ENCODE assay signal across 38 cellular contexts in the genomic region with DNA sequence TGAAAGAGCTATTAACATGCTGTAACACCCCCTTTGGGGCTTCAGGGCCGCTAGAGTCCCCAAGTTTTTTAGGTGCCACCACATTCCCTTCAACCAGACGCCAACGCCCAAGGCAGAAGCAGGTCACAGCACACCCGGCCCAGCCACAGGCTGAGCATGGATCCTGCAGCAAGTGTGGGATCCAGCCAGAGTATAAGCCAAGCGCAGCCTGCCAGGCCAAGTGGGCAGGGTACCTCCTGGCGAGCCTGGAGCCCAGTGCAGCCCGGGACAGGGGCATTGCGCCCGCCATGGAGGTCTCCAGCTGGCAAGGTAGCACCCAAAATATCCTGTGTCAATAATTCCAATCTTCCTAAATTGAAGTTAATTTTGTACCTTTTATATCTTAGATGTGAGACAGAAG. TPM values are rescaled to one million over a fixed set of nuclear protein-coding genes. Genes with fewer than 3 reads are reported as not detected.
"Had no signal": no experiment of that assay in that cellular context is flagged by ENCODE, and none has a peak within 500 bp of the region (broad histone marks: within the 10 kb centered on the region; RNA-seq: fewer than 3 reads in every experiment).

No MANE protein-coding gene starts in this region.

- H3K36me3 Mint-ChIP-seq: activated naive CD8-positive, alpha-beta T cell treated with anti-CD3 and anti-CD28 coated beads, Interleukin-2, amount 10 ng/mL, durations not matched to agents 7 days and 5 days had no signal

- ATAC-seq: activated CD4-positive, alpha-beta T cell treated with anti-CD3 and anti-CD28 coated beads for 36 hours; activated CD4-positive, CD25-positive, alpha-beta regulatory T cell treated with anti-CD3 and anti-CD28 coated beads, Interleukin-2, amount 50 U/mL, for 24 hours; activated CD8-positive, alpha-beta memory T cell treated with anti-CD3 and anti-CD28 coated beads, Interleukin-2, amount 10 ng/mL, durations not matched to agents 7 days and 5 days; activated CD8-positive, alpha-beta T cell treated with anti-CD3 and anti-CD28 coated beads, Interleukin-2, amount 10 ng/mL, durations not matched to agents 7 days and 5 days; activated naive CD8-positive, alpha-beta T cell treated with anti-CD3 and anti-CD28 coated beads, Interleukin-2, amount 50 U/mL, for 24 hours had no signal

- H3K27ac Mint-ChIP-seq: activated CD4-positive, alpha-beta memory T cell treated with anti-CD3 and anti-CD28 coated beads, Interleukin-2, amount 10 ng/mL, durations not matched to agents 7 days and 5 days; activated CD4-positive, alpha-beta T cell treated with anti-CD3 and anti-CD28 coated beads for 36 hours; activated CD4-positive, alpha-beta T cell treated with anti-CD3 and anti-CD28 coated beads, Interleukin-2, amount 10 ng/mL, durations not matched to agents 7 days and 5 days; activated CD8-positive, alpha-beta memory T cell treated with anti-CD3 and anti-CD28 coated beads, Interleukin-2, amount 10 ng/mL, durations not matched to agents 7 days and 5 days; activated CD8-positive, alpha-beta T cell treated with anti-CD3 and anti-CD28 coated beads, Interleukin-2, amount 10 ng/mL, durations not matched to agents 7 days and 5 days; activated naive CD4-positive, alpha-beta T cell treated with anti-CD3 and anti-CD28 coated beads, Interleukin-2, amount 10 ng/mL, durations not matched to agents 7 days and 5 days; activated naive CD4-positive, alpha-beta T cell treated with anti-CD3 and anti-CD28 coated beads, Interleukin-2, amount 50 U/mL, for 24 hours; activated naive CD8-positive, alpha-beta T cell; activated naive CD8-positive, alpha-beta T cell treated with anti-CD3 and anti-CD28 coated beads, Interleukin-2, amount 10 ng/mL, durations not matched to agents 7 days and 5 days; activated naive CD8-positive, alpha-beta T cell treated with anti-CD3 and anti-CD28 coated beads, Interleukin-2, amount 50 U/mL, for 24 hours; activated T-cell treated with anti-CD3 and anti-CD28 coated beads, Interleukin-2, amount 50 U/mL, for 24 hours; activated T-helper 2 cell treated with anti-CD3 and anti-CD28 coated beads, Interferon-gamma antibody, Interleukin-2, Interleukin-4, amounts not matched to agents 10 μg/mL and 5 μg/mL and 100 μg/mL, durations not matched to agents 14 hours and 24 hours and 36 hours; brain; T-helper 1 cell treated with Interleukin-12 subunit alpha and Interleukin-12 subunit beta and Interleukin-4 antibody, amounts not matched to agents 30 μg/mL and 1 μg/mL, for 36 hours; T-helper 2 cell treated with Interferon-gamma antibody and Interleukin-4, amounts not matched to agents 5 μg/mL and 100 μg/mL, for 36 hours had no signal

- FAIRE-seq: bronchial epithelial cell, TTC549 had no signal

- H3K9me3 Mint-ChIP-seq: activated CD4-positive, alpha-beta memory T cell treated with anti-CD3 and anti-CD28 coated beads, Interleukin-2, amount 10 ng/mL, durations not matched to agents 7 days and 5 days; activated CD4-positive, alpha-beta T cell treated with anti-CD3 and anti-CD28 coated beads, Interleukin-2, amount 10 ng/mL, durations not matched to agents 7 days and 5 days; activated naive CD4-positive, alpha-beta T cell treated with anti-CD3 and anti-CD28 coated beads, Interleukin-2, amount 50 U/mL, for 24 hours; activated naive CD8-positive, alpha-beta T cell treated with anti-CD3 and anti-CD28 coated beads, Interleukin-2, amount 10 ng/mL, durations not matched to agents 7 days and 5 days; activated naive CD8-positive, alpha-beta T cell treated with anti-CD3 and anti-CD28 coated beads, Interleukin-2, amount 50 U/mL, for 24 hours; activated T-helper 2 cell treated with anti-CD3 and anti-CD28 coated beads, Interferon-gamma antibody, Interleukin-2, Interleukin-4, amounts not matched to agents 10 μg/mL and 5 μg/mL and 100 μg/mL, durations not matched to agents 14 hours and 24 hours and 36 hours; central memory CD8-positive, alpha-beta T cell; T-helper 1 cell treated with Interleukin-12 subunit alpha and Interleukin-12 subunit beta and Interleukin-4 antibody, amounts not matched to agents 30 μg/mL and 1 μg/mL, for 36 hours; T-helper 2 cell treated with Interferon-gamma antibody and Interleukin-4, amounts not matched to agents 5 μg/mL and 100 μg/mL, for 36 hours had no signal

- H3K27me3 ChIP-seq: ascending aorta, cardiac muscle cell had no signal

- H3K36me3 ChIP-seq: ascending aorta, cardiac muscle cell had no signal

- H3K4me1 ChIP-seq: ascending aorta had no signal

- H3K4me3 Mint-ChIP-seq: activated CD4-positive, alpha-beta memory T cell treated with anti-CD3 and anti-CD28 coated beads, Interleukin-2, amount 10 ng/mL, durations not matched to agents 7 days and 5 days; activated CD4-positive, alpha-beta T cell treated with anti-CD3 and anti-CD28 coated beads for 36 hours; activated CD4-positive, alpha-beta T cell treated with anti-CD3 and anti-CD28 coated beads, Interleukin-2, amount 10 ng/mL, durations not matched to agents 7 days and 5 days; activated CD8-positive, alpha-beta memory T cell treated with anti-CD3 and anti-CD28 coated beads, Interleukin-2, amount 10 ng/mL, durations not matched to agents 7 days and 5 days; activated CD8-positive, alpha-beta T cell treated with anti-CD3 and anti-CD28 coated beads, Interleukin-2, amount 10 ng/mL, durations not matched to agents 7 days and 5 days; activated naive CD4-positive, alpha-beta T cell treated with anti-CD3 and anti-CD28 coated beads, Interleukin-2, amount 10 ng/mL, durations not matched to agents 7 days and 5 days; activated naive CD4-positive, alpha-beta T cell treated with anti-CD3 and anti-CD28 coated beads, Interleukin-2, amount 50 U/mL, for 24 hours; activated naive CD8-positive, alpha-beta T cell; activated naive CD8-positive, alpha-beta T cell treated with anti-CD3 and anti-CD28 coated beads, Interleukin-2, amount 10 ng/mL, durations not matched to agents 7 days and 5 days; activated naive CD8-positive, alpha-beta T cell treated with anti-CD3 and anti-CD28 coated beads, Interleukin-2, amount 50 U/mL, for 24 hours; activated T-cell treated with anti-CD3 and anti-CD28 coated beads, Interleukin-2, amount 50 U/mL, for 24 hours; brain; central memory CD8-positive, alpha-beta T cell; T-helper 1 cell treated with Interleukin-12 subunit alpha and Interleukin-12 subunit beta and Interleukin-4 antibody, amounts not matched to agents 30 μg/mL and 1 μg/mL, for 36 hours; T-helper 2 cell treated with Interferon-gamma antibody and Interleukin-4, amounts not matched to agents 5 μg/mL and 100 μg/mL, for 36 hours had no signal

- DNase-seq: activated CD4-positive, alpha-beta memory T cell treated with anti-CD3 and anti-CD28 coated beads, Interleukin-2, amount 10 ng/mL, durations not matched to agents 7 days and 5 days; activated CD4-positive, alpha-beta T cell treated with anti-CD3 and anti-CD28 coated beads for 1 hour; activated CD4-positive, alpha-beta T cell treated with anti-CD3 and anti-CD28 coated beads for 36 hours; activated CD4-positive, alpha-beta T cell treated with anti-CD3 and anti-CD28 coated beads for 48 hours; activated CD4-positive, alpha-beta T cell treated with anti-CD3 and anti-CD28 coated beads, Interleukin-2, amount 10 ng/mL, durations not matched to agents 7 days and 5 days; activated CD4-positive, alpha-beta T cell treated with anti-CD3 and anti-CD28 coated beads, Interleukin-2, amount 50 U/mL, for 48 hours; activated CD4-positive, CD25-positive, alpha-beta regulatory T cell; activated CD8-positive, alpha-beta memory T cell treated with anti-CD3 and anti-CD28 coated beads for 24 hours; activated CD8-positive, alpha-beta memory T cell treated with anti-CD3 and anti-CD28 coated beads, Interleukin-2, amount 10 ng/mL, durations not matched to agents 7 days and 5 days; activated CD8-positive, alpha-beta memory T cell treated with anti-CD3 and anti-CD28 coated beads, Interleukin-2, amount 50 U/mL, for 48 hours; activated CD8-positive, alpha-beta T cell treated with anti-CD3 and anti-CD28 coated beads, Interleukin-2, amount 10 ng/mL, durations not matched to agents 7 days and 5 days; activated effector memory CD4-positive, alpha-beta T cell treated with Interleukin-2 at 50 U/mL for 16 hours; activated gamma-delta T cell; activated naive CD4-positive, alpha-beta T cell treated with anti-CD3 and anti-CD28 coated beads, Interleukin-2, amount 10 ng/mL, durations not matched to agents 7 days and 5 days; activated naive CD4-positive, alpha-beta T cell treated with Interleukin-2 at 50 U/mL for 16 hours; activated naive CD8-positive, alpha-beta T cell treated with anti-CD3 and anti-CD28 coated beads, Interleukin-2, amount 10 ng/mL, durations not matched to agents 7 days and 5 days; activated naive CD8-positive, alpha-beta T cell treated with anti-CD3 and anti-CD28 coated beads, Interleukin-2, amount 50 U/mL, for 24 hours; activated T-cell treated with anti-CD3 and anti-CD28 coated beads, Interleukin-2, amount 50 U/mL, for 24 hours; activated T-cell treated with anti-CD3 and anti-CD28 coated beads, Interleukin-2, amount 50 U/mL, for 48 hours; amygdala; caudate nucleus; cerebellar nuclear complex; T-helper 1 cell; T-helper 2 cell; T-helper 9 cell had no signal

- H3K27me3 Mint-ChIP-seq: activated CD4-positive, alpha-beta memory T cell treated with anti-CD3 and anti-CD28 coated beads, Interleukin-2, amount 10 ng/mL, durations not matched to agents 7 days and 5 days; activated CD4-positive, alpha-beta T cell treated with anti-CD3 and anti-CD28 coated beads for 36 hours; activated CD4-positive, alpha-beta T cell treated with anti-CD3 and anti-CD28 coated beads, Interleukin-2, amount 10 ng/mL, durations not matched to agents 7 days and 5 days; activated CD8-positive, alpha-beta memory T cell treated with anti-CD3 and anti-CD28 coated beads, Interleukin-2, amount 10 ng/mL, durations not matched to agents 7 days and 5 days; activated naive CD4-positive, alpha-beta T cell treated with anti-CD3 and anti-CD28 coated beads, Interleukin-2, amount 10 ng/mL, durations not matched to agents 7 days and 5 days; activated naive CD4-positive, alpha-beta T cell treated with anti-CD3 and anti-CD28 coated beads, Interleukin-2, amount 50 U/mL, for 24 hours; activated naive CD8-positive, alpha-beta T cell; activated naive CD8-positive, alpha-beta T cell treated with anti-CD3 and anti-CD28 coated beads, Interleukin-2, amount 10 ng/mL, durations not matched to agents 7 days and 5 days; activated naive CD8-positive, alpha-beta T cell treated with anti-CD3 and anti-CD28 coated beads, Interleukin-2, amount 50 U/mL, for 24 hours; activated T-cell treated with anti-CD3 and anti-CD28 coated beads, Interleukin-2, amount 50 U/mL, for 24 hours; brain; central memory CD8-positive, alpha-beta T cell had no signal

- H3K27ac ChIP-seq: ascending aorta, cardiac muscle cell, VCaP had no signal

- H3K9me3 ChIP-seq: ascending aorta had no signal

- H3K4me1 Mint-ChIP-seq: activated CD4-positive, alpha-beta memory T cell treated with anti-CD3 and anti-CD28 coated beads, Interleukin-2, amount 10 ng/mL, durations not matched to agents 7 days and 5 days; activated CD4-positive, alpha-beta T cell treated with anti-CD3 and anti-CD28 coated beads for 36 hours; activated CD4-positive, alpha-beta T cell treated with anti-CD3 and anti-CD28 coated beads, Interleukin-2, amount 10 ng/mL, durations not matched to agents 7 days and 5 days; activated CD8-positive, alpha-beta memory T cell treated with anti-CD3 and anti-CD28 coated beads, Interleukin-2, amount 10 ng/mL, durations not matched to agents 7 days and 5 days; activated naive CD4-positive, alpha-beta T cell treated with anti-CD3 and anti-CD28 coated beads, Interleukin-2, amount 10 ng/mL, durations not matched to agents 7 days and 5 days; activated naive CD4-positive, alpha-beta T cell treated with anti-CD3 and anti-CD28 coated beads, Interleukin-2, amount 50 U/mL, for 24 hours; activated naive CD8-positive, alpha-beta T cell treated with anti-CD3 and anti-CD28 coated beads, Interleukin-2, amount 10 ng/mL, durations not matched to agents 7 days and 5 days; activated naive CD8-positive, alpha-beta T cell treated with anti-CD3 and anti-CD28 coated beads, Interleukin-2, amount 50 U/mL, for 24 hours; brain; central memory CD8-positive, alpha-beta T cell had no signal

- H3K4me3 ChIP-seq: ascending aorta, cardiac muscle cell had no signal

RNA-seq across cellular contexts. Expression of gene EML5, which starts 55.5 kb away (rescaled TPM):
- total RNA-seq: bronchial epithelial cell had no signal
